ENCODE assay signal across 8 cellular contexts in the genomic region with DNA sequence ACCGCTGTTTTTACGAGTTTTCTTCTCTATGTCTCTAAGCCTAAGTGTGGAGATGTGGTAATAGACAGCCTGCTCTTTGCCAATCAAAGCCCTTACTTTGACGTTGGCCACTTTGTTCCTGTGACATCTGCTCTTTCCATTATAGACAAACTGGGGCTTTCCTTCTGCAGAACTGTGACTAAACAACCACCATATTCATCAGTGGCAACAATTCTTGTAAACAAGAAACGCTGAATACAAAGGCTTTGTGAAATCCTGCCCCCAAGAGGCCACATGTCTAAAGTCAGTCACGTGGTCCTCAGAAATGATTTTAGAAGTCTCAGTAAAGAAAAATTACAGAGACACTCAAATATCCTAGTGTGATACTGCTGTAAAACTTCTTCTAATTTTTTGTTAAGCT. TPM values are rescaled to one million over a fixed set of nuclear protein-coding genes. Genes with fewer than 3 reads are reported as not detected.
A peak's percentile ranks its signal among the peaks of the same experiment; 100 is the strongest.
DNase-seq lines count a peak whose midpoint lies in the region; ATAC-seq, FAIRE-seq and TF ChIP-seq lines count a peak whose summit lies in the region.

No MANE protein-coding gene starts in this region.

- H3K4me2 ChIP-seq in HCT116 (ENCODE audit: low read length), result peak overlapping the region; percentile 80

- H3K9me3 ChIP-seq in AG04450 (ENCODE audit: control insufficient read depth, insufficient read depth, low read length) (no peaks in the 10 kb centered on the region), HCT116 (ENCODE audit: control insufficient read depth in 1 of 2, insufficient read depth in 1 of 2, low read depth in 1 of 2, low read length in 2 of 2) (no peaks in the 10 kb centered on the region), small intestine (ENCODE audit: control insufficient read depth, low read depth) (no peaks in the 10 kb centered on the region)

- H3K27me3 ChIP-seq in AG04450 (ENCODE audit: control insufficient read depth, insufficient read depth, low read length) (no peaks in the 10 kb centered on the region), HCT116 (ENCODE audit: insufficient read depth, low read length) (no peaks in the 10 kb centered on the region), small intestine (ENCODE audit: control insufficient read depth in 2 of 2, insufficient read depth in 2 of 2, low read length in 2 of 2) (no peaks in the 10 kb centered on the region)

- WGBS in small intestine, 3 donors, result 36 to 40% (median 39%) methylated on average over 5 of the region's 5 CpGs

- RAD21 ChIA-PET in HCT116 (lab: Charles Lee; ENCODE audit: low non-redundant PET in 1 of 2, low total read pairs in 2 of 2, uncharacterized antibody in 2 of 2, unreplicated experiment in 2 of 2), result no interaction called here

- H3K27ac ChIP-seq in AG04450 (ENCODE audit: low read depth, low read length) (no peak overlapping the region), HCT116 (ENCODE audit: low read depth, low read length) (peak overlapping the region; percentile 90), small intestine (ENCODE audit: low read depth in 1 of 2, low read length in 1 of 2) (no peak overlapping the region)

- H2AFZ ChIP-seq in HCT116 (ENCODE audit: low read depth, low read length, poor library complexity, severe bottlenecking), result no peak overlapping the region

- peak; percentile 24 for ATAC-seq in HCT116

- TF ChIP-seq CTCF in AG04450 (IDR thresholded peaks at IDR 0.05; ENCODE audit: low read depth, low read length) (peak; percentile 55), HCT116 (IDR thresholded peaks at IDR 0.05 in 2 of 3, conservative IDR thresholded peaks at IDR 0.05 in 1 of 3; ENCODE audit: borderline replicate concordance in 1 of 3, insufficient read depth in 1 of 3, low read depth in 2 of 3, low read length in 2 of 3) (peak; percentile 37 to 65 (median 39); a peak in 4 of 6 replicates)

- no peak for DNase-seq in AG04450 (ENCODE audit: low read depth, low spot score)
- peak; percentile 41 for DNase-seq in GM04504 (ENCODE audit: low read depth)
- peak; percentile 63 for DNase-seq in HCT116 (ENCODE audit: low read depth, low spot score)
- peak; percentile 35 for DNase-seq in NCI-H1694 (lab: John Stamatoyannopoulos, UW)
- peak; percentile 28 to 34 for DNase-seq in activated T-cell treated with anti-CD3 and anti-CD28 coated beads, Interleukin-2, amount 50 U/mL, for 48 hours
- peak in 32 of 42 donors; percentile 20 to 87 (median 52) for DNase-seq in head of caudate nucleus
- DNase-seq in small intestine, result peak; percentile 48
- no peak for DNase-seq in NCI-H1436 (lab: John Stamatoyannopoulos, UW)

- H3K79me2 ChIP-seq in HCT116 (ENCODE audit: insufficient read depth, low read length), result no peaks in the 10 kb centered on the region

- H3K9me2 ChIP-seq in HCT116 (ENCODE audit: insufficient read depth), result no peaks in the 10 kb centered on the region

- no peak for TF ChIP-seq POLR2A in HCT116 (IDR thresholded peaks at IDR 0.05; ENCODE audit: borderline replicate concordance, extremely low read depth, insufficient read depth, insufficient read length)

- H3K4me1 ChIP-seq in HCT116 (ENCODE audit: control insufficient read depth in 1 of 2, insufficient read depth in 2 of 2, low read length in 2 of 2), result peaks cover 70 to 81% of the 10 kb centered on the region in 2 experiments
- peaks cover 5 to 19% of the 10 kb centered on the region in 2 donors for H3K4me1 ChIP-seq in small intestine (ENCODE audit: control insufficient read depth in 2 of 2, insufficient read depth in 1 of 2, low read depth in 1 of 2, low read length in 1 of 2)

- no TSS peak for BruUV-seq in HCT116 (replicated peaks; lab: Mats Ljungman, UMichigan)

- FAIRE-seq in small intestine (lab: Jason Lieb, UNC), result no peak

- H3K9ac ChIP-seq in HCT116 (ENCODE audit: low read length), result peak overlapping the region; percentile 45

- POLR2A ChIA-PET in AG04450 (lab: Yijun Ruan, JAX), result no interaction called here
- POLR2A ChIA-PET in HCT116 (lab: Charles Lee), result interaction anchor here (0.6 to 1.1 kb wide), 2 partner anchors 9 to 130 kb away, joined by 3 read pairs; no protein-coding TSS in a partner anchor

- no peaks in the 10 kb centered on the region for H4K20me1 ChIP-seq in HCT116 (ENCODE audit: insufficient read depth)

- no peak overlapping the region for H3K4me3 ChIP-seq in AG04450 (ENCODE audit: low read depth, low read length)
- peak overlapping the region in 1 of 2 experiments; percentile 48; a peak in 2 of 4 replicates for H3K4me3 ChIP-seq in HCT116 (replicated peaks in 1 of 2; ENCODE audit: low read depth in 1 of 2, low read length in 2 of 2)
- H3K4me3 ChIP-seq in small intestine (ENCODE audit: low read depth in 1 of 2, low read length in 2 of 2), result no peak overlapping the region

- H3K36me3 ChIP-seq in HCT116 (ENCODE audit: control insufficient read depth in 1 of 2, insufficient read depth in 2 of 2, low read length in 2 of 2) (peaks cover 0 to 8% of the 10 kb centered on the region in 2 experiments; a peak in 1 of 4 replicates), small intestine (ENCODE audit: control insufficient read depth in 2 of 2, insufficient read depth in 2 of 2, low read length in 2 of 2) (no peaks in the 10 kb centered on the region)

- CTCF ChIA-PET in AG04450 (lab: Charles Lee) (interaction anchor here (0.5 to 9.7 kb wide), 7 partner anchors 10 to 210 kb away, joined by 3 to 230 read pairs (median 4); partner anchors contain the start of gene MET), HCT116 (lab: Charles Lee) (interaction anchor here (1.1 to 1.9 kb wide), 4 partner anchors 116 to 214 kb away, joined by 3 to 13 read pairs (median 5); partner anchors contain the start of gene MET)

- intact Hi-C loops in HCT116 (cut with micrococcal nuclease), result loop anchor here (5.0 kb wide), 1 partner anchor 115 kb away; no protein-coding TSS in a partner anchor
- intact Hi-C loops in head of caudate nucleus (cut with DNase I), result no loop called here

- peak; percentile 71 for TF ChIP-seq RAD21 in HCT116 (IDR thresholded peaks at IDR 0.05; ENCODE audit: low read depth)

TF ChIP-seq in HCT116, 20 proteins besides CTCF, POLR2A, EP300 and RAD21 (continues in another document):
- TF ChIP-seq JUND (IDR thresholded peaks at IDR 0.05) (0 out of 2 replicates have a peak, but pooled peaks have one; percentile 26), CEBPB (IDR thresholded peaks at IDR 0.05; ENCODE audit: low read depth) (no peak), CBX3 (IDR thresholded peaks at IDR 0.05; ENCODE audit: low read depth) (peak; percentile 62; the same call in 1 of the 2 replicates), SIN3A (IDR thresholded peaks at IDR 0.05; ENCODE audit: low read depth) (no peak), POLR2AphosphoS5 (IDR thresholded peaks at IDR 0.05; ENCODE audit: low read depth, low read length) (no peak), TCF7L2 (IDR thresholded peaks at IDR 0.05; ENCODE audit: borderline replicate concordance, extremely low read depth, insufficient read depth, insufficient read length) (peak; percentile 31), ZNF274 (IDR thresholded peaks at IDR 0.05; ENCODE audit: low read depth, low read length) (no peak), ATF3 (IDR thresholded peaks at IDR 0.05) (no peak), FOSL1 (IDR thresholded peaks at IDR 0.05; ENCODE audit: low read depth) (0 out of 2 replicates have a peak, but pooled peaks have one; percentile 13), ELF1 (IDR thresholded peaks at IDR 0.05; ENCODE audit: borderline replicate concordance, low read depth) (no peak), EGR1 (IDR thresholded peaks at IDR 0.05; ENCODE audit: low read depth) (no peak)
- TF ChIP-seq, protein P1, sequence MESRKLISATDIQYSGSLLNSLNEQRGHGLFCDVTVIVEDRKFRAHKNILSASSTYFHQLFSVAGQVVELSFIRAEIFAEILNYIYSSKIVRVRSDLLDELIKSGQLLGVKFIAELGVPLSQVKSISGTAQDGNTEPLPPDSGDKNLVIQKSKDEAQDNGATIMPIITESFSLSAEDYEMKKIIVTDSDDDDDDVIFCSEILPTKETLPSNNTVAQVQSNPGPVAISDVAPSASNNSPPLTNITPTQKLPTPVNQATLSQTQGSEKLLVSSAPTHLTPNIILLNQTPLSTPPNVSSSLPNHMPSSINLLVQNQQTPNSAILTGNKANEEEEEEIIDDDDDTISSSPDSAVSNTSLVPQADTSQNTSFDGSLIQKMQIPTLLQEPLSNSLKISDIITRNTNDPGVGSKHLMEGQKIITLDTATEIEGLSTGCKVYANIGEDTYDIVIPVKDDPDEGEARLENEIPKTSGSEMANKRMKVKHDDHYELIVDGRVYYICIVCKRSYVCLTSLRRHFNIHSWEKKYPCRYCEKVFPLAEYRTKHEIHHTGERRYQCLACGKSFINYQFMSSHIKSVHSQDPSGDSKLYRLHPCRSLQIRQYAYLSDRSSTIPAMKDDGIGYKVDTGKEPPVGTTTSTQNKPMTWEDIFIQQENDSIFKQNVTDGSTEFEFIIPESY (IDR thresholded peaks at IDR 0.05; ENCODE audit: extremely low read depth, insufficient replicate concordance, low read length), result no peak
- TF ChIP-seq, protein P2, sequence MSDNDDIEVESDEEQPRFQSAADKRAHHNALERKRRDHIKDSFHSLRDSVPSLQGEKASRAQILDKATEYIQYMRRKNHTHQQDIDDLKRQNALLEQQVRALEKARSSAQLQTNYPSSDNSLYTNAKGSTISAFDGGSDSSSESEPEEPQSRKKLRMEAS (IDR thresholded peaks at IDR 0.05), result peak; percentile 80

RNA-seq across cellular contexts. Expression of gene CAPZA2, which starts 59.6 kb away (rescaled TPM):
- polyA plus RNA-seq in AG04450 (2011; rRNA removed), result 128 and 188 TPM in 2 replicates
- 38.1 and 81.8 TPM in 2 replicates for polyA minus RNA-seq in AG04450 (2011; rRNA and poly(A)+ RNA removed)
- 135 TPM for total RNA-seq in HCT116 (2021; ENCODE audit: unreplicated experiment)
- 32.2 and 45.0 TPM in 2 replicates for polyA plus RNA-seq in HCT116 (2012)
- polyA plus RNA-seq in small intestine, result 10 to 100 TPM; 84.6 to 95.9 (median 86.6) TPM

Comparison
In these comparisons a context has a peak if more than half of its experiments do, and no peak if none do; other contexts are left out.
1. DNase-seq: peak in GM04504 (single experiment), HCT116 (single experiment), NCI-H1694 (single experiment), activated T-cell treated with anti-CD3 and anti-CD28 coated beads, Interleukin-2, amount 50 U/mL, for 48 hours (2 of 2), head of caudate nucleus (32 of 42) and small intestine (single experiment); none in AG04450 (single experiment) and NCI-H1436 (single experiment).